In the genomic region with DNA sequence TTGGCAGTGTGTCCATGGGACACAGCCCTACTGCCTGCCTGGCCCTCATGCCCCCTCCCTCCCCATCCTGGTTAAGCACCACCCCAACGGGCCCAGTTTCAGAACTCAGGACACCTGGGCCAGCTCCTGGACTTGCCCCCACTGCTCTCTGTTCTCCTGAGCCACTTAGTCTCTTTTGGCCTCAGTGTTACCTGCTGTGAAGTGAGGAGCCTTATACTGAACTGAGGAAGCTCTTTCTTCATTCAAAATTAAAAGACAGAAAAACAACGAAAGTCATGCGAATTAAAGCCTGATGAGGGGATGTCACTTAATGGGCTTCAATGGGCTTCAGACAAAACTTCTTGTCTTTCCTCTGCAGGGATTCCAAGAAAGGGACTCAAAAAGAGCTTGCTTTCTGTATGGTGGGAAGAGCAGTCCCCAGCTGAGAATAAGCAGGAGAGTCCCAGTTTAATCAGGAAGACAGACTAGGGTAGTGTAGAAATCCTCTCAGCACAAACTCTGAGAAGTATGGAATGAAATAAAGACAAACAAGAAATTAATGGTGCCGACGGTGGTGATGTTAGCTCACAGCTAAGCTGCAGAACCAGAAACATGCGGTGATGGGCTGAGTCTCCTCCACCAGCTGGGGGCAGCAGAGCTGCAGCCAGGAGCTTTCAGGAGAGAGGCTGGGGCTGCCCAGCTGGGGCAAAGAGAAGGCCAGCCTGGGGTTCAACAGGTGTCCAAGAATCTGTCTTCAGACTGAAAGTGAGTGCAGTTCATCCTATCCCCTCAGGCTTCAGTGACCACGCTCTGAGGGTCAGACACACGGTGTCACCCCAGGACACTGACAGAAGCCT, we compare ENCODE assay signal across 8 cellular contexts.
DNase-seq lines count a peak whose midpoint lies in the region; ATAC-seq lines count a peak whose summit lies in the region.

No MANE protein-coding gene starts in this region.

- ATAC-seq in HG02759 (IDR thresholded peaks at IDR 0.05; ENCODE audit: unreplicated experiment) (peak; percentile 52), GM18907 (IDR thresholded peaks at IDR 0.05; ENCODE audit: unreplicated experiment) (no peak), HG02840 (IDR thresholded peaks at IDR 0.05; ENCODE audit: low FRiP score, unreplicated experiment) (no peak)

- DNase-seq in NCI-H2196 (lab: John Stamatoyannopoulos, UW; ENCODE audit: unreplicated experiment) (peak; percentile 21), NCI-H2196 treated with DMSO at 0.1 percent for 48 hours (lab: John Stamatoyannopoulos, UW; ENCODE audit: unreplicated experiment) (no peak), fibroblast of gingiva (ENCODE audit: low read depth) (peak; percentile 23), renal cortical epithelial cell (ENCODE audit: low read depth) (peak; percentile 32)
- DNase-seq in activated CD4-positive, alpha-beta T cell treated with anti-CD3 and anti-CD28 coated beads for 48 hours: peak; percentile 62
